9 cellular contexts compared by ENCODE assay signal in genomic region chr12:122203968-122204828, GRCh38. TPM values are rescaled to one million over a fixed set of nuclear protein-coding genes. Genes with fewer than 3 reads are reported as not detected.
DNase-seq lines count a peak whose midpoint lies in the region; ATAC-seq, FAIRE-seq and TF ChIP-seq lines count a peak whose summit lies in the region.
"Had no signal": no experiment of that assay in that cellular context is flagged by ENCODE, and none has a peak within 500 bp of the region (broad histone marks: within the 10 kb centered on the region; RNA-seq: fewer than 3 reads in every experiment).

No MANE protein-coding gene starts in this region.

- DNase-seq in activated naive CD8-positive, alpha-beta T cell treated with anti-CD3 and anti-CD28 coated beads, Interleukin-2, amount 50 U/mL, for 24 hours: no peak
- DNase-seq in kidney epithelial cell (ENCODE audit: low read depth): no peak
- no peak for DNase-seq in frontal cortex (ENCODE audit: low spot score in 2 of 2)
- no peak for DNase-seq in GM13977 (ENCODE audit: low spot score)

- H3K27ac ChIP-seq in 22Rv1 (peak overlapping the region; percentile 30; the same call in 1 of the 2 replicates), subcutaneous abdominal adipose tissue (ENCODE audit: low read depth, low read length) (no peak overlapping the region)

- H3K36me3 Mint-ChIP-seq in activated naive CD8-positive, alpha-beta T cell treated with anti-CD3 and anti-CD28 coated beads, Interleukin-2, amount 50 U/mL, for 24 hours (ENCODE audit: low read depth): peaks cover 9% of the 10 kb centered on the region

- no peak overlapping the region for H3K27ac Mint-ChIP-seq in activated naive CD8-positive, alpha-beta T cell treated with anti-CD3 and anti-CD28 coated beads, Interleukin-2, amount 50 U/mL, for 24 hours

- H3K4me1 ChIP-seq in subcutaneous abdominal adipose tissue (ENCODE audit: control insufficient read depth in 5 of 5, insufficient read depth in 5 of 5, low read length in 5 of 5): peaks cover 0 to 30% (median 14%) of the 10 kb centered on the region in 5 donors

- no peak for FAIRE-seq in frontal cortex (lab: Jason Lieb, UNC)

- H3K4me3 ChIP-seq in kidney epithelial cell (ENCODE audit: low read depth, low read length): peak overlapping the region; percentile 21
- peak overlapping the region in 4 of 5 donors; percentile 17 to 73 (median 61) for H3K4me3 ChIP-seq in subcutaneous abdominal adipose tissue (ENCODE audit: low read depth in 1 of 5, low read length in 5 of 5)

- no peaks in the 10 kb centered on the region for H3K36me3 ChIP-seq in kidney epithelial cell (ENCODE audit: control insufficient read depth, insufficient read depth, low read length)
- peaks cover 0 to 27% (median 21%) of the 10 kb centered on the region in 5 donors for H3K36me3 ChIP-seq in subcutaneous abdominal adipose tissue (ENCODE audit: control insufficient read depth in 5 of 5, insufficient read depth in 5 of 5, low read length in 5 of 5)

- peak overlapping the region; percentile 52 for H3K4me3 Mint-ChIP-seq in activated naive CD8-positive, alpha-beta T cell treated with anti-CD3 and anti-CD28 coated beads, Interleukin-2, amount 50 U/mL, for 24 hours

- H3K9me3 ChIP-seq in subcutaneous abdominal adipose tissue (ENCODE audit: control insufficient read depth in 5 of 5, low read length in 5 of 5): no peaks in the 10 kb centered on the region

- ATAC-seq in HG03045 (IDR thresholded peaks at IDR 0.05; ENCODE audit: unreplicated experiment) (peak; percentile 17), GM21825 (IDR thresholded peaks at IDR 0.05; ENCODE audit: unreplicated experiment) (no peak)
- ATAC-seq in activated naive CD8-positive, alpha-beta T cell treated with anti-CD3 and anti-CD28 coated beads, Interleukin-2, amount 50 U/mL, for 24 hours: peak; percentile 16

- in situ Hi-C loops in GM13977 (cut with MboI; ENCODE audit: low pct_unique_long_range_greater_than_20kb, low sequenced_read_pairs, unreplicated experiment): no loop called here

- no peaks in the 10 kb centered on the region for H3K9me3 Mint-ChIP-seq in activated naive CD8-positive, alpha-beta T cell treated with anti-CD3 and anti-CD28 coated beads, Interleukin-2, amount 50 U/mL, for 24 hours

- peak overlapping the region in 1 of 5 donors; percentile 23 for H3K9ac ChIP-seq in subcutaneous abdominal adipose tissue (ENCODE audit: low read length in 5 of 5)

- TF ChIP-seq CTCF in 22Rv1 (IDR thresholded peaks at IDR 0.05): no peak
- TF ChIP-seq CTCF in kidney epithelial cell (IDR thresholded peaks at IDR 0.05; ENCODE audit: insufficient read depth, low read length, poor library complexity, severe bottlenecking): no peak
- TF ChIP-seq CTCF in GM13977 (IDR thresholded peaks at IDR 0.05; ENCODE audit: extremely low read depth, insufficient read depth, missing control alignments): no peak

- peaks cover 26% of the 10 kb centered on the region for H3K27me3 Mint-ChIP-seq in activated naive CD8-positive, alpha-beta T cell treated with anti-CD3 and anti-CD28 coated beads, Interleukin-2, amount 50 U/mL, for 24 hours

- peaks cover 14% of the 10 kb centered on the region for H3K4me1 Mint-ChIP-seq in activated naive CD8-positive, alpha-beta T cell treated with anti-CD3 and anti-CD28 coated beads, Interleukin-2, amount 50 U/mL, for 24 hours

- H3K27me3 ChIP-seq in kidney epithelial cell (ENCODE audit: control insufficient read depth, insufficient read depth, low read length): peaks cover 27% of the 10 kb centered on the region
- H3K27me3 ChIP-seq in subcutaneous abdominal adipose tissue (ENCODE audit: control insufficient read depth in 5 of 5, insufficient read depth in 4 of 5, low read length in 5 of 5): peaks cover 19 to 56% (median 44%) of the 10 kb centered on the region in 5 donors

RNA-seq across cellular contexts. Expression of gene B3GNT4, which starts 0.7 kb away (rescaled TPM):
- total RNA-seq in kidney epithelial cell: 0.14 and 0.75 TPM in 2 replicates
- 11.8 TPM for total RNA-seq in frontal cortex

RNA-seq across cellular contexts. Expression of gene LRRC43, which starts 21.3 kb away (rescaled TPM):
- 0.75 and 2.5 TPM in 2 replicates for total RNA-seq in kidney epithelial cell
- total RNA-seq in frontal cortex: 2.0 TPM

RNA-seq across cellular contexts. Expression of gene DIABLO, which starts 21.7 kb away (rescaled TPM):
- total RNA-seq in kidney epithelial cell (85.7 and 100 TPM in 2 replicates), frontal cortex (57.5 TPM)

RNA-seq across cellular contexts. Expression of gene IL31, which starts 30.2 kb away (rescaled TPM):
- total RNA-seq in kidney epithelial cell: not detected in 2 replicates
- not detected for total RNA-seq in frontal cortex
- total RNA-seq: temporal lobe had no signal
